ENCODE assay signal across 13 cellular contexts in the genomic region with DNA sequence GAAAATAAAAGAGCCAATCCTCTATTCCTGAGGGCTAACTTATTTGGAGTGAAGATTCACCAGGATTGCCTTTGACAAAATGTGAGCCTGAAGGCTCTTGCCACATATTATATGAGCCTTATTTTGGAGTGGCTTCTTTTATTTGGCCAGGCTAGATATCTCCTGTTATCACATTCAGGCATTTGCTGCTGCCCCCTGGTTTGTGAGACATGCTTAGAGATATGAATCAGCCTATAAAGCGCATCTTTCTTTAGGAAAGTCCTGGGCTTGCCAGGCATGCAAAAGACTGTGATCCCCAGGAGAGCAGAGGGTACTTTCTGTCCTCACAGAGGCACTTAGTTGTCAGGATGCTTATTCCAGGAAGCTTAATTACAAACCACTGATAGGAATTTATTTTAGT.
A peak's percentile ranks its signal among the peaks of the same experiment; 100 is the strongest.
DNase-seq lines count a peak whose midpoint lies in the region; ATAC-seq and TF ChIP-seq lines count a peak whose summit lies in the region.
"Had no signal": no experiment of that assay in that cellular context is flagged by ENCODE, and none has a peak within 500 bp of the region (broad histone marks: within the 10 kb centered on the region; RNA-seq: fewer than 3 reads in every experiment).

No MANE protein-coding gene starts in this region.

- 0 out of 2 replicates have a peak, but pooled peaks cover 2% of the 10 kb centered on the region for H3K4me1 ChIP-seq in HEK293 (ENCODE audit: control insufficient read depth, insufficient read depth, low read length)
- H3K4me1 ChIP-seq in mesendoderm (ENCODE audit: control insufficient read depth, low read depth, low read length), result no peaks in the 10 kb centered on the region
- no peaks in the 10 kb centered on the region for H3K4me1 ChIP-seq in right lobe of liver
- H3K4me1 ChIP-seq: BLaER1 had no signal

- H4K5ac ChIP-seq in mesendoderm (ENCODE audit: low read length), result no peak overlapping the region

- H3K23ac ChIP-seq in mesendoderm (ENCODE audit: low read length), result no peak overlapping the region

- no peak overlapping the region for H2BK5ac ChIP-seq in mesendoderm (ENCODE audit: low read length)

- H3K9me3 ChIP-seq in HEK293 (ENCODE audit: control insufficient read depth, insufficient read depth, low read depth, low read length) (no peaks in the 10 kb centered on the region), right lobe of liver (no peaks in the 10 kb centered on the region)
- H3K9me3 ChIP-seq: BLaER1 had no signal

- intact Hi-C loops in right lobe of liver (cut with DNase I), result no loop called here

- no peak for TF ChIP-seq POLR2A in right lobe of liver (IDR thresholded peaks at IDR 0.05)

- no peak overlapping the region for H2AK5ac ChIP-seq in mesendoderm (ENCODE audit: low read length)

- no peaks in the 10 kb centered on the region for H3K27me3 ChIP-seq in mesendoderm (ENCODE audit: insufficient read depth, low read length, poor library complexity)
- no peaks in the 10 kb centered on the region for H3K27me3 ChIP-seq in right lobe of liver
- H3K27me3 ChIP-seq: BLaER1 had no signal

- H3K4me2 ChIP-seq in mesendoderm (ENCODE audit: low read length), result no peak overlapping the region
- H3K4me2 ChIP-seq: BLaER1 had no signal

- H3K36me3 ChIP-seq in HEK293 (ENCODE audit: control insufficient read depth in 2 of 2, insufficient read depth in 1 of 2, low read length in 2 of 2) (no peaks in the 10 kb centered on the region), mesendoderm (ENCODE audit: control insufficient read depth, insufficient read depth, low read length) (no peaks in the 10 kb centered on the region), right lobe of liver (no peaks in the 10 kb centered on the region)
- H3K36me3 ChIP-seq: BLaER1 had no signal

- POLR2A ChIA-PET in HEK293 (lab: Yijun Ruan, JAX), result no interaction called here

- no peak overlapping the region for H3K9ac ChIP-seq in mesendoderm (ENCODE audit: low read length)
- H3K9ac ChIP-seq: BLaER1 had no signal

- H3K18ac ChIP-seq in mesendoderm (ENCODE audit: low read length), result no peak overlapping the region

- TF ChIP-seq CTCF in HEK293 (tag by site-specific recombination; IDR thresholded peaks at IDR 0.05), result no peak
- no peak for TF ChIP-seq CTCF in right lobe of liver (IDR thresholded peaks at IDR 0.05)

- ATAC-seq in right lobe of liver, result no peak
- ATAC-seq: K562 had no signal

- no peak overlapping the region for H3K27ac ChIP-seq in HEK293 (ENCODE audit: extremely low read depth, low read depth, low read length)
- H3K27ac ChIP-seq in mesendoderm (ENCODE audit: low read depth, low read length), result no peak overlapping the region
- no peak overlapping the region for H3K27ac ChIP-seq in right lobe of liver
- H3K27ac ChIP-seq: BLaER1 had no signal

- no peak overlapping the region for H3K4ac ChIP-seq in mesendoderm (ENCODE audit: low read depth, low read length)

- H3K79me2 ChIP-seq in mesendoderm (ENCODE audit: control insufficient read depth, insufficient read depth, low read length), result no peaks in the 10 kb centered on the region

- WGBS in mesendoderm (ENCODE audit: extremely low coverage, insufficient coverage, low lambda C conversion rate), result no CpG with 5 or more reads among the region's 1 CpG
- 67% methylated on average over 1 of the region's 1 CpG for WGBS in right lobe of liver (ENCODE audit: insufficient coverage, low coverage, low lambda C conversion rate, missing lambda C conversion rate)

- peak; percentile 8 for DNase-seq in Daoy (ENCODE audit: low read depth)
- peak; percentile 26 for DNase-seq in SK-N-DZ (ENCODE audit: low spot score)
- DNase-seq in mesendoderm, result peak; percentile 16
- no peak for DNase-seq in right lobe of liver
- no peak for DNase-seq in NCI-H1417 (lab: John Stamatoyannopoulos, UW)
- no peak for DNase-seq in NOMO-1 treated with dmso at 0.1 percent for 144 hours (lab: John Stamatoyannopoulos, UW; ENCODE audit: unreplicated experiment)
- DNase-seq: DMS 273 treated with DMSO at 0.1 percent for 48 hours, GDM1, GOT3, H9 had no signal

- no peak overlapping the region for H3K56ac ChIP-seq in mesendoderm (ENCODE audit: low read length)

- no peak overlapping the region for H2BK120ac ChIP-seq in mesendoderm (ENCODE audit: low read depth, low read length)

- H2BK15ac ChIP-seq in mesendoderm (replicated peaks; ENCODE audit: low read depth), result no peak overlapping the region

- H4K8ac ChIP-seq in mesendoderm (ENCODE audit: low read depth, low read length), result no peak overlapping the region

- H3K79me1 ChIP-seq in mesendoderm (ENCODE audit: low read length), result no peaks in the 10 kb centered on the region

- H3K4me3 ChIP-seq in HEK293 (ENCODE audit: low read depth, low read length) (no peak overlapping the region), mesendoderm (ENCODE audit: low read length) (no peak overlapping the region), right lobe of liver (no peak overlapping the region)
- H3K4me3 ChIP-seq: BLaER1, K562 had no signal

- CTCF ChIA-PET in HEK293 (lab: Yijun Ruan, JAX), result interaction anchor here (0.6 to 0.8 kb wide), 2 partner anchors 17 to 217 kb away, joined by 3 read pairs; no protein-coding TSS in a partner anchor

TF ChIP-seq in HEK293, 187 proteins besides CTCF, POLR2A, EP300 and RAD21:
- TF ChIP-seq ZNF24 (tag by site-specific recombination; IDR thresholded peaks at IDR 0.05) (no peak), ZNF292 (tag by site-specific recombination; IDR thresholded peaks at IDR 0.05; ENCODE audit: borderline replicate concordance, low read depth) (no peak), GLIS1 (tag by site-specific recombination; IDR thresholded peaks at IDR 0.05) (0 out of 2 replicates have a peak, but pooled peaks have one; percentile 13), REPIN1 (tag by site-specific recombination; IDR thresholded peaks at IDR 0.05; ENCODE audit: low read depth) (no peak), FEZF1 (tag by site-specific recombination; IDR thresholded peaks at IDR 0.05) (peak; percentile 74)
- TF ChIP-seq, protein P1, sequence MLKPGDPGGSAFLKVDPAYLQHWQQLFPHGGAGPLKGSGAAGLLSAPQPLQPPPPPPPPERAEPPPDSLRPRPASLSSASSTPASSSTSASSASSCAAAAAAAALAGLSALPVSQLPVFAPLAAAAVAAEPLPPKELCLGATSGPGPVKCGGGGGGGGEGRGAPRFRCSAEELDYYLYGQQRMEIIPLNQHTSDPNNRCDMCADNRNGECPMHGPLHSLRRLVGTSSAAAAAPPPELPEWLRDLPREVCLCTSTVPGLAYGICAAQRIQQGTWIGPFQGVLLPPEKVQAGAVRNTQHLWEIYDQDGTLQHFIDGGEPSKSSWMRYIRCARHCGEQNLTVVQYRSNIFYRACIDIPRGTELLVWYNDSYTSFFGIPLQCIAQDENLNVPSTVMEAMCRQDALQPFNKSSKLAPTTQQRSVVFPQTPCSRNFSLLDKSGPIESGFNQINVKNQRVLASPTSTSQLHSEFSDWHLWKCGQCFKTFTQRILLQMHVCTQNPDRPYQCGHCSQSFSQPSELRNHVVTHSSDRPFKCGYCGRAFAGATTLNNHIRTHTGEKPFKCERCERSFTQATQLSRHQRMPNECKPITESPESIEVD (tag by site-specific recombination; IDR thresholded peaks at IDR 0.05), result no peak

Comparison
In these comparisons a context has a peak if more than half of its experiments do, and no peak if none do; other contexts are left out.
1. DNase-seq: peak in Daoy (single experiment), SK-N-DZ (single experiment) and mesendoderm (single experiment); none in right lobe of liver (0 of 3), NCI-H1417 (0 of 3) and NOMO-1 treated with dmso at 0.1 percent for 144 hours (single experiment).